In the genomic region with DNA sequence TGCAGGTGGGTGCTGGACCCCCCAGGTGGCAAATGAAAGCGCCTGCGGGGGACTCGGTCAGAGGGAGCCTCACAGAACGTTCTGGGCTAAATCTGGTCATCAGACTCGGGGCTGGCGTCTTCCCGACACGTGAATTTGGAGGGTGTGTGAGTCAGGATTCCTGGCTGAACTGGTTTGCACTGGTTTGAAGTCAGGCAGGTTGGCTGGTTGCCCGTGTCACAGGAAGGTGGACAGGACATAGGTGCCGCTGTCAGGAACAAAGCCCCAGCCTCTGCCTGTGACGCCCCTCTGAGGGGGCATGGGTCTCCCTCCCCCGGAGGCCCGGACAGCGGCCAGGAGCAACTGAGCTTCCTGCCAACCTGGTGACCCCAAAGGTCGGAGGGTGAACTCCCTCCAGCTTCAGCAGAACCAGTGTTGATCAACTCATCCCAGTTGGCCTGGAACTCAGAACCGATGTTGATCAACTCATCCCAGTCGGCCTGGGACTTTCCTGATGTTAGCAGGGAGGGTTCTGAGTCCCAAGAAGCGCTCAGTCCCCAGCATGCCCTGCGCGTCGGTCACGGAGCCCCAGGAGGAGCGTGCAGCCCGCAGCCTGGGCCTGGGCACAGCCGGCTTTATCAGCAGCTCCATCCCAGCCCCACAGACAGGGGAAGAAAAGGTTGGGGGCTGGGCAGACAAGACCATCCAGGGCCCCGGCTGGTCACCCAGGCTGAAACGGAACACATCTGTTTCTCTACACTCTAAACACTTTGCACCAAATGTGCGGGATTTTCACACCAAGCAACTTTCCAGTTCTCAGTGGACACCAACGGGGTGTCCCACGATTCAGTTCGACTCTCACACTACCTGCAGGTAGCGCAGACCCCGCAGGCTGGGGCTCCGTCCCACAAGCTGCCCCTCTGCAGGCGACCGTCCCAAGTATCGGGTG, we compare ENCODE assay signal across 12 cellular contexts. TPM values are rescaled to one million over a fixed set of nuclear protein-coding genes. Genes with fewer than 3 reads are reported as not detected.
DNase-seq lines count a peak whose midpoint lies in the region; ATAC-seq, FAIRE-seq and TF ChIP-seq lines count a peak whose summit lies in the region.
"Had no signal": no experiment of that assay in that cellular context is flagged by ENCODE, and none has a peak within 500 bp of the region (broad histone marks: within the 10 kb centered on the region; RNA-seq: fewer than 3 reads in every experiment).

No MANE protein-coding gene starts in this region.

- no peak for ATAC-seq in activated B cell treated with CpG ODN at 0.5 μM for 24 hours (ENCODE audit: low read depth)

- DNase-seq in SIG-M5 treated with dmso at 0.1 percent for 504 hours (lab: John Stamatoyannopoulos, UW; ENCODE audit: unreplicated experiment) (peak; percentile 34), SIG-M5 (lab: John Stamatoyannopoulos, UW) (no peak), activated B cell treated with CpG ODN at 0.5 μM for 24 hours (peak; percentile 4), kidney (peak; percentile 90), spleen (peak; percentile 68), GM19238 (ENCODE audit: insufficient read length, low spot score) (no peak), MV-4-11 (lab: John Stamatoyannopoulos, UW) (no peak), NCI-H446 (lab: John Stamatoyannopoulos, UW) (no peak)
- DNase-seq: amygdala, GOT3 had no signal

- no peak overlapping the region for H3K9ac ChIP-seq in kidney (ENCODE audit: low read length in 2 of 2)

- H3K9me3 ChIP-seq in kidney (ENCODE audit: control insufficient read depth in 1 of 2, low read length in 2 of 2) = no peaks in the 10 kb centered on the region
- no peaks in the 10 kb centered on the region for H3K9me3 ChIP-seq in spleen
- H3K9me3 ChIP-seq: psoas muscle had no signal

- no peaks in the 10 kb centered on the region for H3K36me3 Mint-ChIP-seq in activated B cell treated with CpG ODN at 0.5 μM for 24 hours (ENCODE audit: low read depth)

- H3K4me3 ChIP-seq in kidney (ENCODE audit: low read length in 2 of 2) = no peak overlapping the region
- H3K4me3 ChIP-seq in spleen = no peak overlapping the region
- H3K4me3 ChIP-seq: psoas muscle had no signal

- no peaks in the 10 kb centered on the region for H3K9me3 Mint-ChIP-seq in activated B cell treated with CpG ODN at 0.5 μM for 24 hours

- intact Hi-C loops in activated B cell treated with CpG ODN at 0.5 μM for 24 hours (cut with micrococcal nuclease) = no loop called here
- intact Hi-C loops in kidney (cut with DNase I) = no loop called here
- intact Hi-C loops in spleen (cut with DNase I; ENCODE audit: low total_unique reads) = no loop called here

- H3K27ac ChIP-seq in kidney (ENCODE audit: low read depth in 2 of 2, low read length in 2 of 2) (no peak overlapping the region), spleen (no peak overlapping the region)
- H3K27ac ChIP-seq: psoas muscle had no signal

- POLR2A ChIA-PET in activated B cell treated with CpG ODN at 0.5 μM for 24 hours (lab: Charles Lee) = no interaction called here

- 87 to 90% (median 88%) methylated on average over 33 to 37 of the region's 37 CpGs for WGBS in spleen, 5 donors

- no peaks in the 10 kb centered on the region for H3K36me3 ChIP-seq in kidney (ENCODE audit: control insufficient read depth in 1 of 2, insufficient read depth in 2 of 2, low read length in 2 of 2)
- H3K36me3 ChIP-seq in spleen = no peaks in the 10 kb centered on the region

- no peak overlapping the region for H3K27ac Mint-ChIP-seq in activated B cell treated with CpG ODN at 0.5 μM for 24 hours

- CTCF ChIA-PET in activated B cell treated with CpG ODN at 0.5 μM for 24 hours (lab: Charles Lee) = no interaction called here

- H3K4me3 Mint-ChIP-seq in activated B cell treated with CpG ODN at 0.5 μM for 24 hours = no peak overlapping the region

- no peaks in the 10 kb centered on the region for H3K4me1 ChIP-seq in kidney (ENCODE audit: control insufficient read depth in 1 of 2, insufficient read depth in 1 of 2, low read depth in 1 of 2, low read length in 2 of 2)
- H3K4me1 ChIP-seq in spleen = peaks cover 0 to 13% (median 5%) of the 10 kb centered on the region in 6 donors
- H3K4me1 ChIP-seq: psoas muscle had no signal

- peaks cover 0 to 14% (median 0%) of the 10 kb centered on the region in 7 donors for H3K27me3 ChIP-seq in spleen (replicated peaks in 1 of 7)

- peaks cover 13% of the 10 kb centered on the region for H3K27me3 Mint-ChIP-seq in activated B cell treated with CpG ODN at 0.5 μM for 24 hours

- no peak for TF ChIP-seq POLR2A in spleen (IDR thresholded peaks at IDR 0.05)

- TF ChIP-seq CTCF in activated B cell treated with CpG ODN at 0.5 μM for 24 hours (IDR thresholded peaks at IDR 0.05) (no peak), kidney (IDR thresholded peaks at IDR 0.05; ENCODE audit: borderline replicate concordance, extremely low read depth, insufficient read depth) (no peak), spleen (IDR thresholded peaks at IDR 0.05 in 8 of 11, conservative IDR thresholded peaks at IDR 0.05 in 3 of 11) (no peak)

- FAIRE-seq in kidney (lab: Jason Lieb, UNC) = no peak
- FAIRE-seq: endothelial cell of umbilical vein had no signal

- no peaks in the 10 kb centered on the region for H3K4me1 Mint-ChIP-seq in activated B cell treated with CpG ODN at 0.5 μM for 24 hours

RNA-seq across cellular contexts. Expression of gene METRNL, which starts 14.4 kb away (rescaled TPM):
- total RNA-seq in activated B cell treated with CpG ODN at 0.5 μM for 24 hours (10.7 and 11.7 TPM in 2 replicates), kidney (61.5 TPM), spleen (10 to 100 TPM; 14.7 to 51.2 (median 38.5) TPM)
- polyA plus RNA-seq in kidney (ENCODE audit: insufficient read depth, low read depth, low replicate concordance) (107 TPM), spleen (10 to 100 TPM; 15.3 to 26.5 (median 21.8) TPM)

Comparison
In these comparisons a context has a peak if more than half of its experiments do, and no peak if none do; other contexts are left out.
1. DNase-seq: peak in SIG-M5 treated with dmso at 0.1 percent for 504 hours (single experiment), activated B cell treated with CpG ODN at 0.5 μM for 24 hours (single experiment), kidney (single experiment) and spleen (single experiment); none in SIG-M5 (single experiment), GM19238 (single experiment), MV-4-11 (single experiment) and NCI-H446 (0 of 2).